ENCODE assay signal across 8 cellular contexts in the genomic region with DNA sequence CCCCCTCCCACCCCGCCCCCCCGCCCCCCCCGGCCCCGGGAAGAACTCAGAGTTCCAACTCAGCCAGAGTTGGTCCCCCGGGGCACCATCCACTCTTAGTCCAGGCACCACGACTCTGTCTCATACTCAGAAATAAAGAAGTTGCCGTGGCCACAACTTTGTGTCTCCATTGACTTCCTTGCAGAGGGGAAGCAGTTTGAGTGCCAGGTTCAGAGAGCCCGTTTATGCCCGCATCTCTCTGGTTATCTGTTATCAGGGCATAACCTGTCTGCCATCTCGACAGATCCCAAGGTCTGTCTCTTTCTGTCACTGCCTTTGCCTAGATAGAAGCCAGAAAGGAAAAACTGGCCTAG. TPM values are rescaled to one million over a fixed set of nuclear protein-coding genes. Genes with fewer than 3 reads are reported as not detected.
A peak's percentile ranks its signal among the peaks of the same experiment; 100 is the strongest.
DNase-seq lines count a peak whose midpoint lies in the region; ATAC-seq and TF ChIP-seq lines count a peak whose summit lies in the region.

No MANE protein-coding gene starts in this region.

- H3K4me3 ChIP-seq in WI38 (ENCODE audit: low read depth, low read length) (peak overlapping the region; percentile 93), iPS-11a (ENCODE audit: low read depth, low read length) (peak overlapping the region; percentile 86)

- no peak overlapping the region for H2BK120ac ChIP-seq in H9 (ENCODE audit: low read depth, low read length, poor library complexity, severe bottlenecking)

- H4K5ac ChIP-seq in H9 (ENCODE audit: insufficient read length, low read depth, low read length), result no peak overlapping the region

- no peak overlapping the region for H3K18ac ChIP-seq in H9 (ENCODE audit: insufficient read length, low read depth, low read length)

- H4K91ac ChIP-seq in H9 (ENCODE audit: insufficient read length, low read depth, low read length), result no peak overlapping the region

- no peak for TF ChIP-seq CTCF in CD4-positive, alpha-beta T cell (IDR thresholded peaks at IDR 0.05)
- TF ChIP-seq CTCF in H9 (conservative IDR thresholded peaks at IDR 0.05) (no peak), WI38 (IDR thresholded peaks at IDR 0.05; ENCODE audit: low read depth, low read length) (no peak)

- H4K20me1 ChIP-seq in H9 (ENCODE audit: control insufficient read depth, insufficient read depth, insufficient read length), result no peaks in the 10 kb centered on the region

- H3K9me3 Mint-ChIP-seq in CD4-positive, alpha-beta T cell, result no peaks in the 10 kb centered on the region
- no peaks in the 10 kb centered on the region for H3K9me3 Mint-ChIP-seq in H9

- H3K9me3 ChIP-seq in CD4-positive, alpha-beta T cell (ENCODE audit: control insufficient read depth, low read length), result no peaks in the 10 kb centered on the region
- H3K9me3 ChIP-seq in H9 (ENCODE audit: control insufficient read depth, low read depth, low read length), result no peaks in the 10 kb centered on the region

- H3K27me3 Mint-ChIP-seq in CD4-positive, alpha-beta T cell, result no peaks in the 10 kb centered on the region
- no peaks in the 10 kb centered on the region for H3K27me3 Mint-ChIP-seq in H9 (ENCODE audit: low read depth)

- H3K27me3 ChIP-seq in CD4-positive, alpha-beta T cell (ENCODE audit: control insufficient read depth, insufficient read depth, low read length), result no peaks in the 10 kb centered on the region
- no peaks in the 10 kb centered on the region for H3K27me3 ChIP-seq in H9 (ENCODE audit: insufficient read depth, low read length)

- peaks cover 40% of the 10 kb centered on the region for H3K4me1 Mint-ChIP-seq in CD4-positive, alpha-beta T cell (ENCODE audit: low read depth)
- H3K4me1 Mint-ChIP-seq in H9, result peaks cover 23 to 29% of the 10 kb centered on the region in 2 experiments

- DNase-seq in CD4-positive, alpha-beta T cell, result peak in 1 of 10 experiments; percentile 2
- DNase-seq in H9 (no peak), HCEC 1CT (no peak), activated gamma-delta T cell (lab: John Stamatoyannopoulos, UW) (no peak)
- DNase-seq in stimulated activated CD8-positive, alpha-beta memory T cell treated with anti-CD3 and anti-CD28 coated beads, Interleukin-4, amount 100 ng/mL, for 48 hours, result peak; percentile 33

- peak overlapping the region; percentile 94 for H3K9ac ChIP-seq in H9 (ENCODE audit: extremely low read depth, insufficient read length, low read length)

- H3K56ac ChIP-seq in H9 (ENCODE audit: insufficient read length, low read depth, low read length), result no peak overlapping the region

- H3K27ac Mint-ChIP-seq in CD4-positive, alpha-beta T cell, result peak overlapping the region; percentile 93
- H3K27ac Mint-ChIP-seq in H9, result peak overlapping the region in 2 of 3 experiments; percentile 52 to 89; a peak in 3 of 7 replicates

- no peak overlapping the region for H4K8ac ChIP-seq in H9 (replicated peaks; ENCODE audit: insufficient read length, low read depth, low read length)

- H2BK15ac ChIP-seq in H9 (ENCODE audit: low read depth, low read length), result no peak overlapping the region

- peaks cover 52% of the 10 kb centered on the region for H3K36me3 Mint-ChIP-seq in CD4-positive, alpha-beta T cell (ENCODE audit: low read depth)
- H3K36me3 Mint-ChIP-seq in H9 (ENCODE audit: insufficient read depth in 1 of 3, low read depth in 3 of 3), result peaks cover 5 to 36% (median 31%) of the 10 kb centered on the region in 3 experiments; a peak in 6 of 7 replicates

- peak overlapping the region; percentile 95 for H3K4me2 ChIP-seq in H9 (ENCODE audit: insufficient read depth, insufficient read length, low read length)

- WGBS in H9 (ENCODE audit: extremely low coverage, insufficient read length, low lambda C conversion rate), result no CpG with 5 or more reads among the region's 10 CpGs

- intact Hi-C loops in CD4-positive, alpha-beta T cell (cut with DNase I, micrococcal nuclease), result loop anchor here in 1 of 2 experiments (5.0 kb wide), 1 partner anchor 121 kb away; the partner anchor contains the start of gene NFKBIE

- no peak overlapping the region for H2BK20ac ChIP-seq in H9 (ENCODE audit: low read depth, low read length, poor library complexity, severe bottlenecking)

- H3K14ac ChIP-seq in H9 (ENCODE audit: insufficient read depth, low read length), result no peak overlapping the region

- no peak overlapping the region for H2BK12ac ChIP-seq in H9 (ENCODE audit: insufficient read length, low read depth, low read length)

- H2AK5ac ChIP-seq in H9 (ENCODE audit: insufficient read length, low read length), result no peak overlapping the region

- peaks cover 16% of the 10 kb centered on the region for H3K79me1 ChIP-seq in H9 (ENCODE audit: insufficient read depth, low read depth, low read length, poor library complexity, severe bottlenecking)

- no peak overlapping the region for H3K23ac ChIP-seq in H9 (ENCODE audit: insufficient read length, low read depth, low read length)

- no peak overlapping the region for H3T11ph ChIP-seq in H9 (ENCODE audit: low read length)

- H3K79me2 ChIP-seq in H9 (ENCODE audit: insufficient read depth, low read length), result peaks cover 19% of the 10 kb centered on the region

- H3K27ac ChIP-seq in CD4-positive, alpha-beta T cell (ENCODE audit: low read depth, low read length), result peak overlapping the region; percentile 13
- H3K27ac ChIP-seq in H9 (ENCODE audit: insufficient read length, low read depth, low read length), result no peak overlapping the region

- no peaks in the 10 kb centered on the region for H3K4me1 ChIP-seq in H9 (ENCODE audit: insufficient read depth, low read length)

- CTCF ChIA-PET in CD4-positive, alpha-beta T cell (lab: Charles Lee), result interaction anchor here (1.0 to 2.1 kb wide), 2 partner anchors 50 to 75 kb away, joined by 3 to 10 read pairs; partner anchors contain the start of gene AARS2

- ATAC-seq in CD4-positive, alpha-beta T cell (ENCODE audit: poor library complexity), result no peak
- ATAC-seq in HG02884 (IDR thresholded peaks at IDR 0.05; ENCODE audit: unreplicated experiment), result no peak

- H3K4me3 Mint-ChIP-seq in CD4-positive, alpha-beta T cell, result peak overlapping the region; percentile 97
- peak overlapping the region; percentile 98 to 99 for H3K4me3 Mint-ChIP-seq in H9

- no peak overlapping the region for H3K4ac ChIP-seq in H9 (ENCODE audit: low read depth, low read length)

- no peak overlapping the region for H2AFZ ChIP-seq in H9 (ENCODE audit: low read length)

- POLR2A ChIA-PET in CD4-positive, alpha-beta T cell (lab: Charles Lee), result interaction anchor here (1.0 to 2.2 kb wide), 5 partner anchors 15 to 1404 kb away, joined by 3 to 12 read pairs (median 5); partner anchors contain the start of genes AARS2, HSP90AB1 and PPP2R5D

- no peak overlapping the region for H2BK5ac ChIP-seq in H9 (ENCODE audit: insufficient read length, low read length)

- H3K23me2 ChIP-seq in H9 (ENCODE audit: insufficient read length, low read depth, low read length, poor library complexity, severe bottlenecking), result peaks cover 10% of the 10 kb centered on the region

RNA-seq across cellular contexts. Expression of gene CDC5L, which starts 0.6 kb away (rescaled TPM):
- 10 to 100 TPM; 18.9 to 19.9 TPM for total RNA-seq in CD4-positive, alpha-beta T cell
- total RNA-seq in H9 (2021), result 34.3 and 34.6 TPM in 2 replicates

RNA-seq across cellular contexts. Expression of gene SPATS1, which starts 45.7 kb away (rescaled TPM):
- total RNA-seq in CD4-positive, alpha-beta T cell, result not detected
- total RNA-seq in H9 (2021), result not detected in 2 replicates
